5 cellular contexts compared by ENCODE assay signal in genomic region chr2:13433954-13434353, GRCh38.
"Had no signal": no experiment of that assay in that cellular context is flagged by ENCODE, and none has a peak within 500 bp of the region (broad histone marks: within the 10 kb centered on the region; RNA-seq: fewer than 3 reads in every experiment).

No MANE protein-coding gene starts in this region.

- H2AFZ ChIP-seq: GM23338 had no signal

- H3K4me3 Mint-ChIP-seq: GM23338, H9, IgD-negative memory B cell had no signal

- H3K27me3 Mint-ChIP-seq: IgD-negative memory B cell had no signal

- H3K36me3 Mint-ChIP-seq: IgD-negative memory B cell had no signal

- H3K4me3 ChIP-seq: GM23338 had no signal

- H3K27ac Mint-ChIP-seq: GM23338, H9, IgD-negative memory B cell had no signal

- H3K4me2 ChIP-seq: GM23338 had no signal

- H3K4me1 Mint-ChIP-seq: GM23338, H9, IgD-negative memory B cell had no signal

- DNase-seq: H9, HCEC 1CT, KBM-7 had no signal
